10 cellular contexts compared by ENCODE assay signal in genomic region chr20:2507464-2507863, GRCh38. TPM values are rescaled to one million over a fixed set of nuclear protein-coding genes. Genes with fewer than 3 reads are reported as not detected.
DNase-seq lines count a peak whose midpoint lies in the region; ATAC-seq and TF ChIP-seq lines count a peak whose summit lies in the region.
"Had no signal": no experiment of that assay in that cellular context is flagged by ENCODE, and none has a peak within 500 bp of the region (broad histone marks: within the 10 kb centered on the region; RNA-seq: fewer than 3 reads in every experiment).

No MANE protein-coding gene starts in this region.

- CTCF ChIA-PET in CD8-positive, alpha-beta T cell (lab: Charles Lee): interaction anchor here (0.6 to 6.5 kb wide), 4 partner anchors 13 to 42 kb away, joined by 3 to 34 read pairs (median 7); no protein-coding TSS in a partner anchor

- no peak for TF ChIP-seq CTCF in CD8-positive, alpha-beta T cell (IDR thresholded peaks at IDR 0.05)
- no peak for TF ChIP-seq CTCF in Loucy (conservative IDR thresholded peaks at IDR 0.05; ENCODE audit: low read length)
- no peak for TF ChIP-seq CTCF in cardiac fibroblast (IDR thresholded peaks at IDR 0.05; ENCODE audit: low read depth, low read length)
- no peak for TF ChIP-seq CTCF in neural crest cell (conservative IDR thresholded peaks at IDR 0.05)

- peaks cover 13% of the 10 kb centered on the region for H3K4me1 ChIP-seq in CD8-positive, alpha-beta T cell (ENCODE audit: insufficient read depth, low read length)
- H3K4me1 ChIP-seq in Loucy (ENCODE audit: insufficient read depth, low read length, poor library complexity, severe bottlenecking): peaks cover 8% of the 10 kb centered on the region

- H3K9ac ChIP-seq in Loucy (ENCODE audit: low read depth, low read length, poor library complexity, severe bottlenecking): no peak overlapping the region

- no peaks in the 10 kb centered on the region for H3K9me2 ChIP-seq in Loucy (replicated peaks; ENCODE audit: low read depth, low read length)

- H3K27me3 Mint-ChIP-seq in CD8-positive, alpha-beta T cell (ENCODE audit: low read depth): peaks cover 8% of the 10 kb centered on the region
- H3K27me3 Mint-ChIP-seq in neural crest cell (ENCODE audit: low read depth): no peaks in the 10 kb centered on the region

- no peaks in the 10 kb centered on the region for H3K9me3 Mint-ChIP-seq in CD8-positive, alpha-beta T cell
- H3K9me3 Mint-ChIP-seq in neural crest cell: no peaks in the 10 kb centered on the region

- H3K27ac Mint-ChIP-seq in CD8-positive, alpha-beta T cell: no peak overlapping the region
- no peak overlapping the region for H3K27ac Mint-ChIP-seq in neural crest cell (ENCODE audit: unreplicated experiment)

- H3K4me2 ChIP-seq in Loucy (ENCODE audit: low read depth, low read length, poor library complexity, severe bottlenecking): peak overlapping the region; percentile 100

- H3K4me3 ChIP-seq in CD8-positive, alpha-beta T cell (ENCODE audit: low read depth, low read length): no peak overlapping the region
- H3K4me3 ChIP-seq in Loucy (ENCODE audit: low read length, poor library complexity, severe bottlenecking): peak overlapping the region; percentile 82
- H3K4me3 ChIP-seq in cardiac fibroblast (replicated peaks in 1 of 2; ENCODE audit: low read depth in 2 of 2, low read length in 2 of 2): peak overlapping the region in 1 of 2 donors; percentile 89

- ATAC-seq in CD8-positive, alpha-beta T cell: no peak
- no peak for ATAC-seq in HG02870 (IDR thresholded peaks at IDR 0.05; ENCODE audit: unreplicated experiment)

- peaks cover 13% of the 10 kb centered on the region for H3K79me2 ChIP-seq in Loucy (ENCODE audit: insufficient read depth, low read length)

- no peaks in the 10 kb centered on the region for H3K9me3 ChIP-seq in CD8-positive, alpha-beta T cell (ENCODE audit: low read length)
- no peaks in the 10 kb centered on the region for H3K9me3 ChIP-seq in Loucy (ENCODE audit: insufficient read depth, low read depth, low read length)

- DNase-seq in CD8-positive, alpha-beta T cell: no peak
- DNase-seq in cardiac fibroblast (ENCODE audit: low read depth in 2 of 2) (peak; percentile 7 to 32), neural crest cell (ENCODE audit: low read depth, low spot score) (no peak), T1000 (lab: John Stamatoyannopoulos, UW) (no peak), NCI-H524 (lab: John Stamatoyannopoulos, UW) (no peak)
- DNase-seq in activated CD8-positive, alpha-beta memory T cell treated with anti-CD3 and anti-CD28 coated beads for 24 hours: no peak
- DNase-seq: activated gamma-delta T cell treated with Interleukin-2 at 50 U/mL for 16 hours; stimulated activated CD4-positive, alpha-beta T cell treated with anti-CD3 and anti-CD28 coated beads, Interleukin-4, amount 100 ng/mL, for 1 hour had no signal

- peaks cover 5% of the 10 kb centered on the region for H3K36me3 Mint-ChIP-seq in CD8-positive, alpha-beta T cell
- peaks cover 12% of the 10 kb centered on the region for H3K36me3 Mint-ChIP-seq in neural crest cell (ENCODE audit: low read depth)

- H3K4me3 Mint-ChIP-seq in CD8-positive, alpha-beta T cell: peak overlapping the region; percentile 96
- peak overlapping the region; percentile 99 for H3K4me3 Mint-ChIP-seq in neural crest cell

- H3K27ac ChIP-seq in CD8-positive, alpha-beta T cell (ENCODE audit: low read depth, low read length): no peak overlapping the region

- POLR2A ChIA-PET in CD8-positive, alpha-beta T cell (lab: Charles Lee): interaction anchor here (0.7 to 2.9 kb wide), 3 partner anchors 10 to 37 kb away, joined by 3 to 12 read pairs (median 5); partner anchors contain the start of gene SNRPB

- H3K36me3 ChIP-seq in CD8-positive, alpha-beta T cell (ENCODE audit: insufficient read depth, low read length): no peaks in the 10 kb centered on the region
- no peaks in the 10 kb centered on the region for H3K36me3 ChIP-seq in Loucy (ENCODE audit: insufficient read depth, low read length)

- H3K4me1 Mint-ChIP-seq in CD8-positive, alpha-beta T cell (ENCODE audit: low read depth): peaks cover 35% of the 10 kb centered on the region
- peaks cover 16% of the 10 kb centered on the region for H3K4me1 Mint-ChIP-seq in neural crest cell

- intact Hi-C loops in CD8-positive, alpha-beta T cell (cut with DNase I, micrococcal nuclease): loop anchor here in 1 of 2 experiments (5.0 kb wide), 2 partner anchors 145 to 365 kb away; partner anchors contain the start of genes NOP56 and PTPRA

- H2AFZ ChIP-seq in Loucy (ENCODE audit: low read length): no peak overlapping the region

- no peaks in the 10 kb centered on the region for H3K27me3 ChIP-seq in CD8-positive, alpha-beta T cell (ENCODE audit: insufficient read depth, low read length)
- H3K27me3 ChIP-seq in Loucy (ENCODE audit: insufficient read depth, low read length, poor library complexity, severe bottlenecking): peaks cover 2% of the 10 kb centered on the region

- H4K20me1 ChIP-seq in Loucy (ENCODE audit: insufficient read depth, low read length, poor library complexity, severe bottlenecking): no peaks in the 10 kb centered on the region

- H3F3A ChIP-seq in Loucy (ENCODE audit: low read depth): no peaks in the 10 kb centered on the region

RNA-seq across cellular contexts. Expression of gene ZNF343, which starts 1.3 kb away (rescaled TPM):
- total RNA-seq in CD8-positive, alpha-beta T cell: 1 to 10 TPM; 3.9 to 4.9 TPM
- 9.1 and 12.8 TPM in 2 replicates for total RNA-seq in neural crest cell

RNA-seq across cellular contexts. Expression of gene TMC2, which starts 28.9 kb away (rescaled TPM):
- not detected for total RNA-seq in CD8-positive, alpha-beta T cell
- total RNA-seq in neural crest cell: not detected in 2 replicates

RNA-seq across cellular contexts. Expression of gene SNRPB, which starts 36.9 kb away (rescaled TPM):
- total RNA-seq in CD8-positive, alpha-beta T cell: 100 to 1,000 TPM; 176 to 180 TPM
- 385 and 391 TPM in 2 replicates for total RNA-seq in neural crest cell

Comparison
In these comparisons a context has a peak if more than half of its experiments do, and no peak if none do; other contexts are left out.
1. DNase-seq: peak in cardiac fibroblast (2 of 2); none in CD8-positive, alpha-beta T cell (0 of 7), neural crest cell (single experiment), T1000 (single experiment), activated CD8-positive, alpha-beta memory T cell treated with anti-CD3 and anti-CD28 coated beads for 24 hours (single experiment) and NCI-H524 (0 of 2).